In the genomic region with DNA sequence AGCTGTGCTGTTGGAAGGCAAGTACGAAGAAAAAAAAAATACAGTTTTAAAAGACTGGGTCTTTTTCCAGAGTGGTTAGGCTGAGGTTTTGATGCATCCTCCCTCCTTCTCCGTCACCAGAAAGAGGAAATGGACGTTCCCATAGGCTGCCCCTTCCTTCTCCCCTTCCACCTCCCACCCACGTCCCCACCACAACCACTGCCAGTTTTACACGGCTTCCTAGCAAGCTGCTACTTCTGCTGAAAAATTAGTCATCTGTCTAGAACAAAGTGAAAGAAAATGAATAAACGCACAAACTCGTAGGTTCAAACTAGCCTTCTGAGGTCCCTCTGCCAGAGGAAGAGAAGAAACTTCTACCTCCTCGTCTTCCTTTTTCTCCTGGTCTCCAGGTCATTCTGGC, we compare ENCODE assay signal across 11 cellular contexts.
DNase-seq lines count a peak whose midpoint lies in the region; ATAC-seq and TF ChIP-seq lines count a peak whose summit lies in the region.
"Had no signal": no experiment of that assay in that cellular context is flagged by ENCODE, and none has a peak within 500 bp of the region (broad histone marks: within the 10 kb centered on the region; RNA-seq: fewer than 3 reads in every experiment).

No MANE protein-coding gene starts in this region.

- no peaks in the 10 kb centered on the region for H3K9me3 Mint-ChIP-seq in activated naive CD8-positive, alpha-beta T cell (ENCODE audit: low read depth)

- H3K27me3 Mint-ChIP-seq in activated naive CD8-positive, alpha-beta T cell = no peaks in the 10 kb centered on the region

- H3K27ac Mint-ChIP-seq in activated naive CD8-positive, alpha-beta T cell = peak overlapping the region; percentile 64

- H3K4me1 Mint-ChIP-seq in activated naive CD8-positive, alpha-beta T cell (ENCODE audit: low read depth) = peaks cover 15% of the 10 kb centered on the region

- TF ChIP-seq CTCF in GM13976 (IDR thresholded peaks at IDR 0.05; ENCODE audit: borderline replicate concordance, control extremely low read depth, extremely low read depth, insufficient read depth, missing control alignments) (no peak), spleen (IDR thresholded peaks at IDR 0.05 in 8 of 11, conservative IDR thresholded peaks at IDR 0.05 in 3 of 11) (no peak)

- in situ Hi-C loops in GM13976 (cut with MboI; ENCODE audit: low sequenced_read_pairs, unreplicated experiment) = no loop called here

- H3K27ac ChIP-seq in spleen = peak overlapping the region in 2 of 8 donors; percentile 14 to 63
- H3K27ac ChIP-seq: breast epithelium, gastrocnemius medialis had no signal

- H3K36me3 Mint-ChIP-seq in activated naive CD8-positive, alpha-beta T cell = peaks cover 11% of the 10 kb centered on the region

- intact Hi-C loops in spleen (cut with DNase I; ENCODE audit: low total_unique reads) = no loop called here

- H3K27me3 ChIP-seq in spleen (replicated peaks in 1 of 7) = no peaks in the 10 kb centered on the region
- H3K27me3 ChIP-seq: breast epithelium, gastrocnemius medialis had no signal

- H3K4me3 Mint-ChIP-seq in activated naive CD8-positive, alpha-beta T cell = peak overlapping the region; percentile 40

- DNase-seq in GM13976 (ENCODE audit: low spot score) (peak; percentile 50), NOMO-1 treated with DMSO at 0.1 percent for 48 hours (lab: John Stamatoyannopoulos, UW; ENCODE audit: unreplicated experiment) (peak; percentile 60), NCI-H2081 treated with DMSO at 0.1 percent for 48 hours (lab: John Stamatoyannopoulos, UW) (no peak), spleen (no peak)
- DNase-seq in stimulated activated CD4-positive, alpha-beta T cell treated with anti-CD3 and anti-CD28 coated beads, TNF-alpha, amount 100 ng/mL, for 48 hours (ENCODE audit: low read depth in 3 of 3) = peak; percentile 47 to 74 (median 66)
- no peak for DNase-seq in effector CD4-positive, alpha-beta T cell
- DNase-seq: gastrocnemius medialis had no signal

- H3K36me3 ChIP-seq in spleen = peaks cover 5 to 89% (median 48%) of the 10 kb centered on the region in 6 donors
- H3K36me3 ChIP-seq: breast epithelium had no signal

- H3K4me3 ChIP-seq in spleen = no peak overlapping the region
- H3K4me3 ChIP-seq: breast epithelium, gastrocnemius medialis had no signal

- no peaks in the 10 kb centered on the region for H3K9me3 ChIP-seq in spleen
- H3K9me3 ChIP-seq: breast epithelium, gastrocnemius medialis had no signal

- 34 to 56% (median 42%) methylated on average over 8 of the region's 8 CpGs for WGBS in spleen, 5 donors

- H3K4me1 ChIP-seq in spleen = peaks cover 0 to 19% (median 1%) of the 10 kb centered on the region in 6 donors
- H3K4me1 ChIP-seq: breast epithelium, gastrocnemius medialis had no signal

- no peak for TF ChIP-seq POLR2A in spleen (IDR thresholded peaks at IDR 0.05)

- no peak for ATAC-seq in HG03135 (IDR thresholded peaks at IDR 0.05; ENCODE audit: unreplicated experiment)
- ATAC-seq: gastrocnemius medialis, SK-N-SH treated with all-trans-retinoic acid at 6 μM for 48 hours had no signal

Comparison
In these comparisons a context has a peak if more than half of its experiments do, and no peak if none do; other contexts are left out.
1. DNase-seq: peak in GM13976 (single experiment), NOMO-1 treated with DMSO at 0.1 percent for 48 hours (single experiment) and stimulated activated CD4-positive, alpha-beta T cell treated with anti-CD3 and anti-CD28 coated beads, TNF-alpha, amount 100 ng/mL, for 48 hours (3 of 3); none in NCI-H2081 treated with DMSO at 0.1 percent for 48 hours (single experiment), effector CD4-positive, alpha-beta T cell (single experiment) and spleen (single experiment).